In genomic region chr11:85752201-85752889, GRCh38 we compare ENCODE assay signal across 17 cellular contexts. TPM values are rescaled to one million over a fixed set of nuclear protein-coding genes. Genes with fewer than 3 reads are reported as not detected.
DNase-seq lines count a peak whose midpoint lies in the region; ATAC-seq, FAIRE-seq and TF ChIP-seq lines count a peak whose summit lies in the region.
"Had no signal": no experiment of that assay in that cellular context is flagged by ENCODE, and none has a peak within 500 bp of the region (broad histone marks: within the 10 kb centered on the region; RNA-seq: fewer than 3 reads in every experiment).

No MANE protein-coding gene starts in this region.

- H3K36me3 ChIP-seq in pancreas: no peaks in the 10 kb centered on the region
- no peaks in the 10 kb centered on the region for H3K36me3 ChIP-seq in thyroid gland
- H3K36me3 ChIP-seq in A673 (ENCODE audit: insufficient read depth, low read length, poor library complexity, severe bottlenecking): no peaks in the 10 kb centered on the region
- H3K36me3 ChIP-seq: ascending aorta, left lung had no signal

- peak; percentile 42 for DNase-seq in activated CD4-positive, alpha-beta T cell treated with anti-CD3 and anti-CD28 coated beads for 36 hours
- DNase-seq in activated CD4-positive, alpha-beta T cell treated with anti-CD3 and anti-CD28 coated beads for 1 hour: no peak
- no peak for DNase-seq in T-helper 2 cell treated with Interferon-gamma antibody and Interleukin-4, amounts not matched to agents 5 μg/mL and 100 μg/mL, for 36 hours (ENCODE audit: low spot score)
- DNase-seq in activated naive CD8-positive, alpha-beta T cell treated with anti-CD3 and anti-CD28 coated beads for 36 hours: no peak
- DNase-seq in pancreas: peak in 3 of 6 donors; percentile 13 to 41 (median 27)
- DNase-seq in glomerular visceral epithelial cell (ENCODE audit: extremely low spot score): no peak
- DNase-seq in thyroid gland: no peak
- DNase-seq in A673 (ENCODE audit: low spot score): no peak
- DNase-seq: activated B cell treated with CpG ODN at 0.5 μM for 24 hours, left lung, NCI-H2081 treated with DMSO at 0.1 percent for 48 hours, NCI-H748 treated with DMSO at 0.1 percent for 48 hours had no signal

- H3K4me1 ChIP-seq in pancreas: no peaks in the 10 kb centered on the region
- no peaks in the 10 kb centered on the region for H3K4me1 ChIP-seq in thyroid gland
- peaks cover 17% of the 10 kb centered on the region for H3K4me1 ChIP-seq in A673 (ENCODE audit: insufficient read depth, low read length, poor library complexity, severe bottlenecking)
- H3K4me1 ChIP-seq: parathyroid adenoma had no signal

- H3K27ac ChIP-seq in pancreas (no peak overlapping the region), thyroid gland (no peak overlapping the region), A673 (ENCODE audit: low read depth, low read length, poor library complexity, severe bottlenecking) (no peak overlapping the region)
- H3K27ac ChIP-seq: ascending aorta, left lung, parathyroid adenoma had no signal

- H3K27me3 ChIP-seq in pancreas (no peaks in the 10 kb centered on the region), thyroid gland (no peaks in the 10 kb centered on the region), A673 (replicated peaks; ENCODE audit: insufficient read depth, low read depth, low read length, poor library complexity) (peaks cover 56% of the 10 kb centered on the region)
- H3K27me3 ChIP-seq: ascending aorta, left lung had no signal

- no peaks in the 10 kb centered on the region for H3K27me3 Mint-ChIP-seq in activated CD4-positive, alpha-beta T cell treated with anti-CD3 and anti-CD28 coated beads for 36 hours
- H3K27me3 Mint-ChIP-seq in T-helper 2 cell treated with Interferon-gamma antibody and Interleukin-4, amounts not matched to agents 5 μg/mL and 100 μg/mL, for 36 hours (ENCODE audit: low read depth): no peaks in the 10 kb centered on the region
- no peaks in the 10 kb centered on the region for H3K27me3 Mint-ChIP-seq in activated naive CD8-positive, alpha-beta T cell treated with anti-CD3 and anti-CD28 coated beads for 36 hours
- H3K27me3 Mint-ChIP-seq: activated B cell treated with CpG ODN at 0.5 μM for 24 hours had no signal

- no peak for TF ChIP-seq CTCF in pancreas (IDR thresholded peaks at IDR 0.05)
- no peak for TF ChIP-seq CTCF in thyroid gland (IDR thresholded peaks at IDR 0.05)
- TF ChIP-seq CTCF in A673 (conservative IDR thresholded peaks at IDR 0.05; ENCODE audit: low read depth, low read length): no peak

- no TSS peak for BruUV-seq in A673 (replicated peaks; lab: Mats Ljungman, UMichigan)

- H3K9me3 Mint-ChIP-seq in activated CD4-positive, alpha-beta T cell treated with anti-CD3 and anti-CD28 coated beads for 36 hours (ENCODE audit: low read depth): peaks cover 2% of the 10 kb centered on the region
- H3K9me3 Mint-ChIP-seq in T-helper 2 cell treated with Interferon-gamma antibody and Interleukin-4, amounts not matched to agents 5 μg/mL and 100 μg/mL, for 36 hours: peaks cover 2% of the 10 kb centered on the region
- H3K9me3 Mint-ChIP-seq in activated naive CD8-positive, alpha-beta T cell treated with anti-CD3 and anti-CD28 coated beads for 36 hours: peaks cover 3% of the 10 kb centered on the region
- H3K9me3 Mint-ChIP-seq: activated B cell treated with CpG ODN at 0.5 μM for 24 hours, CD14-positive monocyte had no signal

- H3K27ac Mint-ChIP-seq in activated CD4-positive, alpha-beta T cell treated with anti-CD3 and anti-CD28 coated beads for 36 hours: peak overlapping the region; percentile 94
- peak overlapping the region; percentile 96 for H3K27ac Mint-ChIP-seq in T-helper 2 cell treated with Interferon-gamma antibody and Interleukin-4, amounts not matched to agents 5 μg/mL and 100 μg/mL, for 36 hours
- H3K27ac Mint-ChIP-seq in activated naive CD8-positive, alpha-beta T cell treated with anti-CD3 and anti-CD28 coated beads for 36 hours: peak overlapping the region; percentile 92
- H3K27ac Mint-ChIP-seq: activated B cell treated with CpG ODN at 0.5 μM for 24 hours had no signal

- 42 to 46% methylated on average over 4 of the region's 4 CpGs for WGBS in pancreas, 2 donors
- WGBS in thyroid gland, 2 donors: 57 to 65% methylated on average over 4 of the region's 4 CpGs

- peaks cover 5% of the 10 kb centered on the region for H3K36me3 Mint-ChIP-seq in activated CD4-positive, alpha-beta T cell treated with anti-CD3 and anti-CD28 coated beads for 36 hours (ENCODE audit: low read depth)
- H3K36me3 Mint-ChIP-seq in T-helper 2 cell treated with Interferon-gamma antibody and Interleukin-4, amounts not matched to agents 5 μg/mL and 100 μg/mL, for 36 hours (ENCODE audit: low read depth): peaks cover 45% of the 10 kb centered on the region
- H3K36me3 Mint-ChIP-seq in activated naive CD8-positive, alpha-beta T cell treated with anti-CD3 and anti-CD28 coated beads for 36 hours: peaks cover 18% of the 10 kb centered on the region
- H3K36me3 Mint-ChIP-seq: CD14-positive monocyte had no signal

- no peak for FAIRE-seq in pancreas (lab: Jason Lieb, UNC)
- FAIRE-seq: frontal cortex, urothelium cell line had no signal

- CTCF ChIA-PET in activated CD4-positive, alpha-beta T cell treated with anti-CD3 and anti-CD28 coated beads for 36 hours (lab: Charles Lee): interaction anchor here (0.6 to 1.1 kb wide), 2 partner anchors 10 to 12 kb away, joined by 3 read pairs; no protein-coding TSS in a partner anchor
- CTCF ChIA-PET in A673 (lab: Charles Lee): no interaction called here

- H3K9me3 ChIP-seq in pancreas (no peaks in the 10 kb centered on the region), thyroid gland (no peaks in the 10 kb centered on the region), A673 (ENCODE audit: low read depth, low read length, poor library complexity, severe bottlenecking) (no peaks in the 10 kb centered on the region)
- H3K9me3 ChIP-seq: ascending aorta, left lung had no signal

- peaks cover 87% of the 10 kb centered on the region for H3K4me1 Mint-ChIP-seq in activated CD4-positive, alpha-beta T cell treated with anti-CD3 and anti-CD28 coated beads for 36 hours
- peaks cover 87% of the 10 kb centered on the region for H3K4me1 Mint-ChIP-seq in T-helper 2 cell treated with Interferon-gamma antibody and Interleukin-4, amounts not matched to agents 5 μg/mL and 100 μg/mL, for 36 hours (ENCODE audit: low read depth)
- peaks cover 88% of the 10 kb centered on the region for H3K4me1 Mint-ChIP-seq in activated naive CD8-positive, alpha-beta T cell treated with anti-CD3 and anti-CD28 coated beads for 36 hours

- TF ChIP-seq POLR2A in thyroid gland (IDR thresholded peaks at IDR 0.05): no peak

- ATAC-seq in activated CD4-positive, alpha-beta T cell treated with anti-CD3 and anti-CD28 coated beads for 36 hours: peak; percentile 39
- peak; percentile 51 to 86 (median 76) for ATAC-seq in pancreas

- intact Hi-C loops in activated CD4-positive, alpha-beta T cell treated with anti-CD3 and anti-CD28 coated beads for 36 hours (cut with DNase I, micrococcal nuclease): loop anchor here (1.0 to 10.0 kb wide), 7 partner anchors 50 to 1055 kb away; partner anchors contain the start of genes TMEM126B (in 2 of the 2) and SYTL2 (in 1 of the 2)
- intact Hi-C loops in pancreas (cut with DNase I): no loop called here
- intact Hi-C loops in thyroid gland (cut with DNase I): no loop called here
- intact Hi-C loops in A673 (cut with micrococcal nuclease; ENCODE audit: unreplicated experiment): no loop called here

- H3K4me3 Mint-ChIP-seq in activated CD4-positive, alpha-beta T cell treated with anti-CD3 and anti-CD28 coated beads for 36 hours: peak overlapping the region; percentile 47
- H3K4me3 Mint-ChIP-seq in T-helper 2 cell treated with Interferon-gamma antibody and Interleukin-4, amounts not matched to agents 5 μg/mL and 100 μg/mL, for 36 hours: peak overlapping the region; percentile 61
- H3K4me3 Mint-ChIP-seq in activated naive CD8-positive, alpha-beta T cell treated with anti-CD3 and anti-CD28 coated beads for 36 hours: peak overlapping the region; percentile 72
- H3K4me3 Mint-ChIP-seq: activated B cell treated with CpG ODN at 0.5 μM for 24 hours, CD14-positive monocyte had no signal

- no peak overlapping the region for H3K4me3 ChIP-seq in pancreas
- no peak overlapping the region for H3K4me3 ChIP-seq in thyroid gland (replicated peaks in 1 of 3)
- H3K4me3 ChIP-seq in A673 (ENCODE audit: low read depth, low read length, poor library complexity, severe bottlenecking): no peak overlapping the region
- H3K4me3 ChIP-seq: ascending aorta, left lung had no signal

- POLR2A ChIA-PET in activated CD4-positive, alpha-beta T cell treated with anti-CD3 and anti-CD28 coated beads for 36 hours (lab: Charles Lee): interaction anchor here (0.6 to 0.7 kb wide), 3 partner anchors 451 to 1548 kb away, joined by 4 to 6 read pairs (median 4); no protein-coding TSS in a partner anchor
- POLR2A ChIA-PET in A673 (lab: Charles Lee; ENCODE audit: low non-redundant PET): no interaction called here

RNA-seq across cellular contexts. Expression of gene SYTL2, which starts 58.6 kb away (rescaled TPM):
- 1 to 10 TPM; 5.2 to 6.8 TPM for total RNA-seq in activated CD4-positive, alpha-beta T cell treated with anti-CD3 and anti-CD28 coated beads for 36 hours
- 1 to 10 TPM; 5.8 to 7.6 TPM for total RNA-seq in activated naive CD8-positive, alpha-beta T cell treated with anti-CD3 and anti-CD28 coated beads for 36 hours
- total RNA-seq in pancreas (10 to 100 TPM in 1 of 6 donors, 1 to 10 TPM in 5; 2.8 to 12.2 (median 4.1) TPM), thyroid gland (10 to 100 TPM in 2 of 4 donors, 1 to 10 TPM in 2; 4.5 to 18.8 (median 9.0) TPM), A673 (2021) (0.59 and 0.77 TPM in 2 replicates)
- 1 to 10 TPM; 2.5 to 4.1 TPM for polyA plus RNA-seq in pancreas

Comparison
In these comparisons a context has a peak if more than half of its experiments do, and no peak if none do; other contexts are left out.
1. intact Hi-C loops: an anchor here in activated CD4-positive, alpha-beta T cell treated with anti-CD3 and anti-CD28 coated beads for 36 hours (1.0 to 10.0 kb wide); none called in pancreas, thyroid gland and A673.